Comparison of ENCODE assay signal across 27 cellular contexts in genomic region chr13:80825276-80825675, GRCh38.
"Had no signal": no experiment of that assay in that cellular context is flagged by ENCODE, and none has a peak within 500 bp of the region (broad histone marks: within the 10 kb centered on the region; RNA-seq: fewer than 3 reads in every experiment).

No MANE protein-coding gene starts in this region.

- FAIRE-seq: endometrium, endothelial cell of umbilical vein, frontal cortex had no signal

- H3K9me3 ChIP-seq: colonic mucosa, esophagus squamous epithelium, gastrocnemius medialis had no signal

- H3K4me1 ChIP-seq: colonic mucosa, esophagus muscularis mucosa, esophagus squamous epithelium, foreskin keratinocyte, gastrocnemius medialis, gastroesophageal sphincter had no signal

- H3K4me3 ChIP-seq: colonic mucosa, coronary artery, dorsolateral prefrontal cortex, esophagus muscularis mucosa, esophagus squamous epithelium, gastrocnemius medialis, gastroesophageal sphincter, heart left ventricle, heart right ventricle had no signal

- H3K36me3 ChIP-seq: colonic mucosa, esophagus muscularis mucosa, esophagus squamous epithelium, gastrocnemius medialis, gastroesophageal sphincter, heart left ventricle, heart right ventricle had no signal

- H3K27me3 ChIP-seq: colonic mucosa, dorsolateral prefrontal cortex, esophagus muscularis mucosa, esophagus squamous epithelium, foreskin keratinocyte, gastrocnemius medialis, gastroesophageal sphincter, heart left ventricle, heart right ventricle had no signal

- ATAC-seq: effector memory CD8-positive, alpha-beta T cell; esophagus mucosa; foreskin keratinocyte; gastrocnemius medialis; gastroesophageal sphincter; heart left ventricle; heart right ventricle had no signal

- H3K27ac ChIP-seq: colonic mucosa, coronary artery, dorsolateral prefrontal cortex, epithelial cell of prostate, esophagus muscularis mucosa, esophagus squamous epithelium, foreskin keratinocyte, gastrocnemius medialis, gastroesophageal sphincter had no signal

- DNase-seq: colonic mucosa; cortex of kidney; dermis blood vessel endothelial cell; dorsolateral prefrontal cortex; effector CD4-positive, alpha-beta T cell; effector CD8-positive, alpha-beta T cell; effector memory CD4-positive, alpha-beta T cell; effector memory CD8-positive, alpha-beta T cell; endodermal cell; erythroblast; esophagus squamous epithelium; foreskin fibroblast; foreskin keratinocyte; foreskin melanocyte; gastrocnemius medialis; glutamatergic neuron; head of caudate nucleus; heart left ventricle; heart right ventricle had no signal
